In the genomic region with DNA sequence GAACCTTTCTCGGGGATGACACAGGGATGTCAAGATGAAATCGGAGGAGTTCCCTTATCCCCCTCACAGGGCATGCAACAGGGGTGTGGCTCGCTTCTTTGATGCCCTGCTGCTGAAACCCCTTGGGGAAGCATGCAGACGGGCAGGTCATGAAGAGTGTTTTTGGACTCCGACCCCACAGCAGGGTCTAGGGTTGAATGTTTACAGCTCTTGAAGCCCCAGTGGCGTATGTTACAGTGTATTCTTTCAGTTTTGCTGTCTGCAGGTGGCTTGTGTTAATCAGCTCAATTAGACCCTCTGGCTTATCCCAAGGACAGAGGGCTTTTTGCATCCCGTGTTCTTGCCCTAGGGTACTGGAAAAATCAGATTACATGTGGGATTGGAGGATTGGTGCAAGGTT, we compare ENCODE assay signal across 28 cellular contexts.
"Had no signal": no experiment of that assay in that cellular context is flagged by ENCODE, and none has a peak within 500 bp of the region (broad histone marks: within the 10 kb centered on the region; RNA-seq: fewer than 3 reads in every experiment).

No MANE protein-coding gene starts in this region.

- H3K27ac Mint-ChIP-seq: mesothelial cell of epicardium; naive B cell; nephron; stimulated activated memory B cell treated with anti-CD40 and anti-IgM and Interleukin-4, amounts not matched to agents 10 μg/mL and 1 μg/mL and 100 μg/mL, for 72 hours had no signal

- ATAC-seq: gastrocnemius medialis; heart left ventricle; left cardiac atrium; mucosa of descending colon; psoas muscle; right cardiac atrium; stimulated activated memory B cell treated with anti-CD40 and anti-IgM and Interleukin-4, amounts not matched to agents 10 μg/mL and 1 μg/mL and 100 μg/mL, for 72 hours; stimulated activated naive CD8-positive, alpha-beta T cell treated with anti-CD3 and anti-CD28 coated beads, Interleukin-15, Interleukin-2, amounts not matched to agents 100 U/mL and 50 U/mL, for 24 hours had no signal

- H3K36me3 Mint-ChIP-seq: mesothelial cell of epicardium; naive B cell; stimulated activated memory B cell treated with anti-CD40 and anti-IgM and Interleukin-4, amounts not matched to agents 10 μg/mL and 1 μg/mL and 100 μg/mL, for 72 hours had no signal

- H3K9me3 ChIP-seq: gastrocnemius medialis, heart left ventricle, left lung, mucosa of descending colon, ovary, psoas muscle, spleen, testis, tibial artery, upper lobe of left lung had no signal

- H3K9me3 Mint-ChIP-seq: mesothelial cell of epicardium, nephron had no signal

- H2AFZ ChIP-seq: hepatocyte had no signal

- H3K4me1 ChIP-seq: gastrocnemius medialis, heart left ventricle, left lung, psoas muscle, spleen, testis, tibial artery had no signal

- FAIRE-seq: kidney, urothelium cell line had no signal

- H3K4me3 ChIP-seq: gastrocnemius medialis, heart left ventricle, hepatocyte, left lung, mucosa of descending colon, ovary, psoas muscle, skin epidermis, spleen, testis, tibial artery, upper lobe of left lung had no signal

- H3K79me2 ChIP-seq: hepatocyte had no signal

- H3K27ac ChIP-seq: gastrocnemius medialis, heart left ventricle, hepatocyte, left lung, ovary, psoas muscle, skin epidermis, spleen, testis, tibial artery, upper lobe of left lung had no signal

- H3K27me3 Mint-ChIP-seq: stimulated activated memory B cell treated with anti-CD40 and anti-IgM and Interleukin-4, amounts not matched to agents 10 μg/mL and 1 μg/mL and 100 μg/mL, for 72 hours had no signal

- H3K4me1 Mint-ChIP-seq: naive B cell; stimulated activated memory B cell treated with anti-CD40 and anti-IgM and Interleukin-4, amounts not matched to agents 10 μg/mL and 1 μg/mL and 100 μg/mL, for 72 hours had no signal

- H3K27me3 ChIP-seq: gastrocnemius medialis, heart left ventricle, left lung, ovary, spleen, testis, tibial artery, upper lobe of left lung had no signal

- H3K36me3 ChIP-seq: gastrocnemius medialis, heart left ventricle, left lung, ovary, spleen, tibial artery, upper lobe of left lung had no signal

- DNase-seq: cortex of kidney; foreskin fibroblast; gastrocnemius medialis; heart left ventricle; kidney; left cardiac atrium; left lung; mesenchymal stem cell; mucosa of descending colon; naive B cell; occipital lobe; ovary; posterior cingulate gyrus; psoas muscle; right cardiac atrium; spleen; stimulated activated CD4-positive, alpha-beta T cell treated with anti-CD3 and anti-CD28 coated beads, Interleukin-4, amount 100 ng/mL, for 4 hours; stimulated activated naive CD8-positive, alpha-beta T cell treated with anti-CD3 and anti-CD28 coated beads, Interleukin-15, Interleukin-2, amounts not matched to agents 100 U/mL and 50 U/mL, for 24 hours; substantia nigra; testis; tibial artery; upper lobe of left lung had no signal

- H3K4me2 ChIP-seq: hepatocyte had no signal

- H3K4me3 Mint-ChIP-seq: mesothelial cell of epicardium; naive B cell; nephron; stimulated activated memory B cell treated with anti-CD40 and anti-IgM and Interleukin-4, amounts not matched to agents 10 μg/mL and 1 μg/mL and 100 μg/mL, for 72 hours had no signal
